Comparison of ENCODE assay signal across 22 cellular contexts in the genomic region with DNA sequence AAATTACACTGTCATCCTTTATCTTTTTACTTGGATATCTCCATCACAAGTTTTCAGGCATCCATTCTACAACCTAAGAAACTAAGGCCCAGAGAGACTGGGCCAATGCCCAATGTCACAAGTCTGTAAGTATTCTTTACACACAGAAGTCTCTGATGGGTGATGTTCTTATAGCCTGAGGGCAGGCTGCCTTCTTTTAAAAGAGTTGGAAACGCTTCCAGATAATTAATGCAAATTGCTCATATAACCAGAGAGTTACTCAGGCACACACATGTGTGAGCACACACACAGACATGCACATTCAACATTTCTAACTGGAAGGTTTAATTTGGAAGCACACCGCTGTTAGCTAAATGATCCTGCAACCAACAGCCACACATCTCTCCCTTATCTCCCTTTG.
"Had no signal": no experiment of that assay in that cellular context is flagged by ENCODE, and none has a peak within 500 bp of the region (broad histone marks: within the 10 kb centered on the region; RNA-seq: fewer than 3 reads in every experiment).

No MANE protein-coding gene starts in this region.

- H3K9me3 ChIP-seq: ascending aorta, heart left ventricle, left ventricle myocardium inferior, thoracic aorta had no signal

- ATAC-seq: heart left ventricle; sciatic nerve; stimulated activated effector memory CD8-positive, alpha-beta T cell treated with anti-CD3 and anti-CD28 coated beads, Interleukin-12 subunit alpha, Interleukin-12 subunit beta, amount 100 ng/mL, for 72 hours had no signal

- H3K27me3 ChIP-seq: ascending aorta, brain microvascular endothelial cell had no signal

- H3K4me3 ChIP-seq: ascending aorta, coronary artery, dorsolateral prefrontal cortex, heart left ventricle, left ventricle myocardium inferior, skin epidermis, thoracic aorta had no signal

- H3K4me1 ChIP-seq: ascending aorta, heart left ventricle, left ventricle myocardium inferior had no signal

- H3K36me3 ChIP-seq: ascending aorta, brain microvascular endothelial cell, heart left ventricle, left ventricle myocardium inferior, thoracic aorta had no signal

- H3K27ac ChIP-seq: ascending aorta, brain microvascular endothelial cell, coronary artery, dorsolateral prefrontal cortex, heart left ventricle, left ventricle myocardium inferior, skin epidermis, thoracic aorta had no signal

- DNase-seq: activated CD4-positive, alpha-beta T cell treated with anti-CD3 and anti-CD28 coated beads for 4 hours; activated CD4-positive, alpha-beta T cell treated with anti-CD3 and anti-CD28 coated beads, Interleukin-2, amount 50 U/mL, for 4 hours; activated effector memory CD4-positive, alpha-beta T cell treated with Interleukin-2 at 50 U/mL for 16 hours; activated naive CD4-positive, alpha-beta T cell treated with anti-CD3 and anti-CD28 coated beads for 36 hours; activated naive CD8-positive, alpha-beta T cell treated with anti-CD3 and anti-CD28 coated beads for 36 hours; activated T-cell treated with anti-CD3 and anti-CD28 coated beads for 4 hours; brain microvascular endothelial cell; dorsolateral prefrontal cortex; effector memory CD4-positive, alpha-beta T cell; erythroblast; heart left ventricle; hypothalamus; immature natural killer cell; left ventricle myocardium inferior; retina; stimulated activated CD4-positive, alpha-beta T cell treated with anti-CD3 and anti-CD28 coated beads, Interleukin-4, amount 100 ng/mL, for 24 hours had no signal
